8 cellular contexts compared by ENCODE assay signal in the genomic region with DNA sequence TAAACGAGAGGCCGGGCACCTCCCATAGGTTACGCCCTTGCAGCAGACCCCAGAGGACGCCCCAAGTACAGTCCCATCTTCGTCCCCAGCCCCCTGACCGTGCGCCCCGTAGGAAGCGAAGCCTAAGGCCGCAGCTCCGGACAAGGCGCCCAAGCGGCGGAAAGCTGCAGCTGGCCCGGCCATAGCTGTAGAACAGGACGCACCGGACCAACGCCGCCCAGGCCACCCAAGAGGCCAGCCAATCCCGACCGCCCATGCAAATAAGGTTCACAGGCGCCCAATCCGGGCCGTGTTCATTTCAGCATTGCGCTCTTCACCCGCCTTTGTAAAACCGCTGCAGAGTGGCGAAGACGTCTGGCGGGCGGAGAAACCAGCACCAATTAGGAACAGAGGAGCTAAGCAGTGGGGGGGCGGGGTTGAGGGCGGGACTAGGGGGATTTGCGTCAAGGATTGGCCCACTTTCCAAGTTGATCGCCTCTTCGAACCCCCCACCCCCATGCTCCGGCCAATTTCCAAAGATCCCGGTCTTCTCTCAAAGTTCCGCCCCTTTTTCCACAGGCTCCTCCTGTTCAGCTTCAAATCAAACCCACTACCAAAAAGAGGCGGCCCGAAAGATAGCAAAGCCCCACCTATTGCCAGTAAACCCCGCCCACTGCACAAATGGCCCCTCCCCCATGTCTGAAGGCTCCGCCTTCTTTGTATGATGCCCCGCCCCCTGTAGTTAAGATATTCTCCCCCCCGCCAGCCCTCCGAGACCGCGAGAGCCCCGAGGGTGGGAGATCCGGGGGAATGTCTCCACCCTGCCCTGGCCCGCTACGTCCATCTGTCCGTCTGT. TPM values are rescaled to one million over a fixed set of nuclear protein-coding genes. Genes with fewer than 3 reads are reported as not detected.
DNase-seq lines count a peak whose midpoint lies in the region; ATAC-seq and TF ChIP-seq lines count a peak whose summit lies in the region.

A gene (minus strand): TSS at position 196 of the 835 bp plus-strand sequence. CDS start 13 bp downstream, at position 183.

- no peak for TF ChIP-seq CTCF in AG09309 (IDR thresholded peaks at IDR 0.05; ENCODE audit: control insufficient read depth, insufficient read depth, low read depth, low read length, missing control alignments)

- peak within 1 kb of the TSS; percentile 91 for H3K4me3 ChIP-seq in AG09309 (ENCODE audit: control insufficient read depth, low read depth, low read length)

- ATAC-seq in GM19035 (IDR thresholded peaks at IDR 0.05; ENCODE audit: unreplicated experiment) = peak; percentile 94
- peak; percentile 95 for ATAC-seq in HG03354 (IDR thresholded peaks at IDR 0.05; ENCODE audit: poor library complexity, severe bottlenecking, unreplicated experiment)

- DNase-seq in AG09309 (ENCODE audit: low read depth) (peak; percentile 98), NCI-H460 (ENCODE audit: extremely low read depth, low read depth) (peak; percentile 99), cerebellar nuclear complex (lab: John Stamatoyannopoulos, UW) (peak; percentile 93 to 94), islet precursor cell (peak; percentile 100)
- peak; percentile 90 for DNase-seq in activated CD4-positive, CD25-positive, alpha-beta regulatory T cell treated with anti-CD3 and anti-CD28 coated beads, Interleukin-2, amount 50 U/mL, for 72 hours
- DNase-seq in stimulated activated CD4-positive, alpha-beta T cell treated with anti-CD3 and anti-CD28 coated beads, Interleukin-12 subunit alpha, Interleukin-12 subunit beta, amount 100 ng/mL, for 48 hours (ENCODE audit: low read depth in 2 of 3, low spot score in 1 of 3) = peak; percentile 93 to 95 (median 95)

RNA-seq across cellular contexts. Expression of the gene that starts here (rescaled TPM):
- 107 and 202 TPM in 2 replicates for total RNA-seq in NCI-H460 (2014; rRNA removed; shearing (Covaris generic))
- polyA plus RNA-seq in NCI-H460 (2014; cell fraction: nucleus; rRNA removed) = 18.5 and 51.3 TPM in 2 replicates

Comparison
In these comparisons a context has a peak if more than half of its experiments do, and no peak if none do; other contexts are left out.
1. Peak in every context shown above with its lines: DNase-seq, ATAC-seq and H3K4me3 ChIP-seq.